Comparison of ENCODE assay signal across 8 cellular contexts in the genomic region with DNA sequence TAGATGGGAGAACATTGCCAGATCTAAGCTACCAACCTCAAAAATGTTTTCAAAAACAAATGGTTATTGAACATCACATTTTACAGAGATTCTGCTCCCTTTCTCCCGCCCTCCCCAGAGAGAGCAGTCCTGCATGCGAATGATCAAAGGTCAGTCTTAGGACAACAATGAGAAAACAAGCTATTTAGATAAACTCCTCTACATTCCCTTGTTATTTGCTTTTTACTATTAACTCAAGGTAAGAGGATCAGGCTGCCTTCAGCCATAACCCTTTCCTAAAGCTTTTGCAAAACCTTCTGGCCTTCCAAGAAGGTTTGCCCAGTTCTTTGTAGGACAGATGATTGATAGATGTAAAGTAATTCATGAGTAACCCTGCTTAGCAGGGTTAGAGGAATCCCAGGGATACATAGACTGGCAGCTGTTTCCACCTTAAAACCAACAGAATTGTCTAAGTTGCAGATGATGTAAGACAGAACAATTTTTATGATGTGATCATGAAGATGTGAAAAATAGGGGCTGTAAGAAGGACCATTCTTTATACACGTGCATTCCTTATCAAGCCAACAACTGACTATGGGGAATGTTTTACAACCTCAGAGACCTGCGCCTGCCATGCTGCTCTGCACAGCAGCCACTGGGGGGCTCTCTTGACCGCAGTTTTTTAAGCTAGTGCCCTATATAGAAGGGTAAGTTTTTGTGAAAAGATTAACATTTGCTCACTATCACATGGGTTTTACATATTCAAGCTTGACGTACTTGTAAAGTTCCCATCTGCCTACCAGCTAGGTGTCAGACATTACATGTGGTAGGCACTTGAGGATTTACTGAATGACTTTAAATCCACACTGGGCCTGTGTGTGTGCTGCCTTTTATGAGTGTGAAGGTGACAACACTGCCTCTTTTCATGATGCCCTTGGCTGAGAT. TPM values are rescaled to one million over a fixed set of nuclear protein-coding genes. Genes with fewer than 3 reads are reported as not detected.
A peak's percentile ranks its signal among the peaks of the same experiment; 100 is the strongest.
DNase-seq lines count a peak whose midpoint lies in the region; ATAC-seq and TF ChIP-seq lines count a peak whose summit lies in the region.

No MANE protein-coding gene starts in this region.

- H3K36me3 Mint-ChIP-seq in activated T-helper 1 cell treated with anti-CD3 and anti-CD28 coated beads, Interleukin-12 subunit alpha, Interleukin-12 subunit beta, Interleukin-2, Interleukin-4 antibody, amounts not matched to agents 30 ng/mL and 10 ng/mL and 1 ng/mL, durations not matched to agents 14 hours and 24 hours and 36 hours (ENCODE audit: low read depth) = peaks cover 11% of the 10 kb centered on the region

- intact Hi-C loops in activated T-helper 1 cell treated with anti-CD3 and anti-CD28 coated beads, Interleukin-12 subunit alpha, Interleukin-12 subunit beta, Interleukin-2, Interleukin-4 antibody, amounts not matched to agents 30 ng/mL and 10 ng/mL and 1 ng/mL, durations not matched to agents 14 hours and 24 hours and 36 hours (cut with micrococcal nuclease) = loop anchor here (1.0 to 5.0 kb wide), 12 partner anchors 19 to 758 kb away; a partner anchor contains a TSS

- peaks cover 0 to 10% (median 0%) of the 10 kb centered on the region in 3 donors for H3K36me3 ChIP-seq in tibial nerve

- no peak overlapping the region for H3K27ac ChIP-seq in C4-2B
- H3K27ac ChIP-seq in tibial nerve = no peak overlapping the region

- ATAC-seq in GM19035 (IDR thresholded peaks at IDR 0.05; ENCODE audit: unreplicated experiment) (peak; percentile 50), omental fat pad (ENCODE audit: low FRiP score) (peak; percentile 36)

- TF ChIP-seq CTCF in C4-2B (conservative IDR thresholded peaks at IDR 0.05) (peak; percentile 95), fibroblast of villous mesenchyme (IDR thresholded peaks at IDR 0.05; ENCODE audit: insufficient read depth, low read depth, low read length) (peak; percentile 97), omental fat pad (IDR thresholded peaks at IDR 0.05) (peak in 1 of 3 donors; percentile 53), tibial nerve (IDR thresholded peaks at IDR 0.05) (peak; percentile 63 to 84 (median 72))

- TF ChIP-seq POLR2A in tibial nerve (IDR thresholded peaks at IDR 0.05) = no peak

- TF ChIP-seq EP300 in tibial nerve (IDR thresholded peaks at IDR 0.05) = no peak

- H3K27me3 Mint-ChIP-seq in activated T-helper 1 cell treated with anti-CD3 and anti-CD28 coated beads, Interleukin-12 subunit alpha, Interleukin-12 subunit beta, Interleukin-2, Interleukin-4 antibody, amounts not matched to agents 30 ng/mL and 10 ng/mL and 1 ng/mL, durations not matched to agents 14 hours and 24 hours and 36 hours (ENCODE audit: insufficient read depth) = peaks cover 21% of the 10 kb centered on the region

- H3K4me3 ChIP-seq in fibroblast of villous mesenchyme (ENCODE audit: low read depth, low read length) = no peak overlapping the region
- no peak overlapping the region for H3K4me3 ChIP-seq in tibial nerve

- H3K4me1 ChIP-seq in tibial nerve = peaks cover 0 to 27% (median 11%) of the 10 kb centered on the region in 4 donors

- H3K9me3 Mint-ChIP-seq in activated T-helper 1 cell treated with anti-CD3 and anti-CD28 coated beads, Interleukin-12 subunit alpha, Interleukin-12 subunit beta, Interleukin-2, Interleukin-4 antibody, amounts not matched to agents 30 ng/mL and 10 ng/mL and 1 ng/mL, durations not matched to agents 14 hours and 24 hours and 36 hours = no peaks in the 10 kb centered on the region

- H3K27ac Mint-ChIP-seq in activated T-helper 1 cell treated with anti-CD3 and anti-CD28 coated beads, Interleukin-12 subunit alpha, Interleukin-12 subunit beta, Interleukin-2, Interleukin-4 antibody, amounts not matched to agents 30 ng/mL and 10 ng/mL and 1 ng/mL, durations not matched to agents 14 hours and 24 hours and 36 hours = no peak overlapping the region

- no peaks in the 10 kb centered on the region for H3K27me3 ChIP-seq in tibial nerve

- H3K4me1 Mint-ChIP-seq in activated T-helper 1 cell treated with anti-CD3 and anti-CD28 coated beads, Interleukin-12 subunit alpha, Interleukin-12 subunit beta, Interleukin-2, Interleukin-4 antibody, amounts not matched to agents 30 ng/mL and 10 ng/mL and 1 ng/mL, durations not matched to agents 14 hours and 24 hours and 36 hours (ENCODE audit: low read depth) = peaks cover 42% of the 10 kb centered on the region

- H3K4me3 Mint-ChIP-seq in activated T-helper 1 cell treated with anti-CD3 and anti-CD28 coated beads, Interleukin-12 subunit alpha, Interleukin-12 subunit beta, Interleukin-2, Interleukin-4 antibody, amounts not matched to agents 30 ng/mL and 10 ng/mL and 1 ng/mL, durations not matched to agents 14 hours and 24 hours and 36 hours = no peak overlapping the region

- DNase-seq in HUDEP-2 (lab: John Stamatoyannopoulos, UW; ENCODE audit: unreplicated experiment in 76 of 76) (peak in 60 of 76 experiments; percentile 5 to 68 (median 36)), OCI-M2 (lab: John Stamatoyannopoulos, UW; ENCODE audit: unreplicated experiment) (peak; percentile 24), fibroblast of villous mesenchyme (ENCODE audit: low read depth) (peak; percentile 80), omental fat pad (ENCODE audit: low spot score) (no peak), tibial nerve (ENCODE audit: low spot score in 2 of 2) (no peak)
- DNase-seq in activated T-helper 1 cell treated with anti-CD3 and anti-CD28 coated beads, Interleukin-12 subunit alpha, Interleukin-12 subunit beta, Interleukin-2, Interleukin-4 antibody, amounts not matched to agents 30 ng/mL and 10 ng/mL and 1 ng/mL, durations not matched to agents 14 hours and 24 hours and 36 hours (ENCODE audit: low spot score) = peak; percentile 50

- WGBS in tibial nerve, 2 donors = 18% methylated on average over 6 of the region's 6 CpGs

- no peaks in the 10 kb centered on the region for H3K9me3 ChIP-seq in tibial nerve

RNA-seq across cellular contexts. Expression of a gene that starts 2.3 kb away (rescaled TPM):
- total RNA-seq in activated T-helper 1 cell treated with anti-CD3 and anti-CD28 coated beads, Interleukin-12 subunit alpha, Interleukin-12 subunit beta, Interleukin-2, Interleukin-4 antibody, amounts not matched to agents 30 ng/mL and 10 ng/mL and 1 ng/mL, durations not matched to agents 14 hours and 24 hours and 36 hours = 3.8 and 4.4 TPM in 2 replicates
- total RNA-seq in fibroblast of villous mesenchyme (4.5 and 5.6 TPM in 2 replicates), omental fat pad (10 to 100 TPM in 1 of 4 donors, 1 to 10 TPM in 3; 5.8 to 13.6 (median 6.7) TPM), tibial nerve (10 to 100 TPM in 2 of 4 donors, 1 to 10 TPM in 2; 8.0 to 15.9 (median 9.6) TPM)

Comparison
In these comparisons a context has a peak if more than half of its experiments do, and no peak if none do; other contexts are left out.
1. DNase-seq: peak in HUDEP-2 (60 of 76), OCI-M2 (single experiment), activated T-helper 1 cell treated with anti-CD3 and anti-CD28 coated beads, Interleukin-12 subunit alpha, Interleukin-12 subunit beta, Interleukin-2, Interleukin-4 antibody, amounts not matched to agents 30 ng/mL and 10 ng/mL and 1 ng/mL, durations not matched to agents 14 hours and 24 hours and 36 hours (single experiment) and fibroblast of villous mesenchyme (single experiment); none in omental fat pad (single experiment) and tibial nerve (0 of 2).